39 cellular contexts compared by ENCODE assay signal in the genomic region with DNA sequence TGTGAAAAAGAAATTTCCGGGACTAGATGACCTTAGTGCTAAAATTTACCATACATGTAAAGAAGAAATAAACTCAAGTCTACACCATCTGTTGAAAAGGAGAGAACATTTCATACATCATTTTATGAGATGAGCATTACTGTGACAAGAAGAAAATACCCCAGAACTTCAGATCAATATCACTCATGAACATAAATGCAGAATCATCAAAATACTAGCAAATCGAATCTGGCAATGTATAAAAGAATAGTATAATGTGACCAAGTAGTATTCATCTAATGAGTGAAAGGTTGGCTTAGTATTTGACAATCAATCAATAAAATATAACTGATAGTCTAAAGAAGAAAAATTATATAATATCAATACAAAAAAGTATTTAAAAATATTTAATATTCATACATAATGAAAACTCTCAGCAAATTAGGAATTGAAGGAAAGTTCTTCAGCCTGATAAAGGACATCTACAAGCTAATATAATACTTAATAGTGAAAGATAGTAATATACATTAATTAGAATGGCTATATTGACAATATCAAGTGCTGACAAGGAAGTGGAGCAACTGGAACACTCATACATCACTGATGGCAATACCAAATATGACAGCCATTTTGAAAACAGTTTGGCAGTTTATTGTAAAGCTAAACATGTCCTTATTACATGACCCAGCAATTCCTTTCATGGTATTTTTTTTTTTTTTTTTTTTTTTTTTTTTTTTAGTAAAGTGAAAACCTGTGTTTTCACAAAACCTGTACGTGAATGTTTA.
"Had no signal": no experiment of that assay in that cellular context is flagged by ENCODE, and none has a peak within 500 bp of the region (broad histone marks: within the 10 kb centered on the region; RNA-seq: fewer than 3 reads in every experiment).

No MANE protein-coding gene starts in this region.

- H3K36me3 Mint-ChIP-seq: activated naive CD4-positive, alpha-beta T cell treated with anti-CD3 and anti-CD28 coated beads, Interleukin-2, amount 10 ng/mL, durations not matched to agents 7 days and 5 days; activated naive CD8-positive, alpha-beta T cell treated with anti-CD3 and anti-CD28 coated beads, Interleukin-2, amount 10 ng/mL, durations not matched to agents 7 days and 5 days had no signal

- H3K27ac Mint-ChIP-seq: activated CD4-positive, alpha-beta memory T cell treated with anti-CD3 and anti-CD28 coated beads, Interleukin-2, amount 10 ng/mL, durations not matched to agents 7 days and 5 days; activated CD4-positive, alpha-beta T cell treated with anti-CD3 and anti-CD28 coated beads for 36 hours; activated CD4-positive, alpha-beta T cell treated with anti-CD3 and anti-CD28 coated beads, Interleukin-2, amount 10 ng/mL, durations not matched to agents 7 days and 5 days; activated CD8-positive, alpha-beta memory T cell treated with anti-CD3 and anti-CD28 coated beads, Interleukin-2, amount 10 ng/mL, durations not matched to agents 7 days and 5 days; activated CD8-positive, alpha-beta T cell treated with anti-CD3 and anti-CD28 coated beads, Interleukin-2, amount 10 ng/mL, durations not matched to agents 7 days and 5 days; activated naive CD4-positive, alpha-beta T cell treated with anti-CD3 and anti-CD28 coated beads, Interleukin-2, amount 10 ng/mL, durations not matched to agents 7 days and 5 days; activated naive CD4-positive, alpha-beta T cell treated with anti-CD3 and anti-CD28 coated beads, Interleukin-2, amount 50 U/mL, for 24 hours; activated naive CD8-positive, alpha-beta T cell; activated naive CD8-positive, alpha-beta T cell treated with anti-CD3 and anti-CD28 coated beads, Interleukin-2, amount 10 ng/mL, durations not matched to agents 7 days and 5 days; activated naive CD8-positive, alpha-beta T cell treated with anti-CD3 and anti-CD28 coated beads, Interleukin-2, amount 50 U/mL, for 24 hours; activated T-cell treated with anti-CD3 and anti-CD28 coated beads, Interleukin-2, amount 50 U/mL, for 24 hours; activated T-helper 2 cell treated with anti-CD3 and anti-CD28 coated beads, Interferon-gamma antibody, Interleukin-2, Interleukin-4, amounts not matched to agents 10 μg/mL and 5 μg/mL and 100 μg/mL, durations not matched to agents 14 hours and 24 hours and 36 hours; brain; T-helper 1 cell treated with Interleukin-12 subunit alpha and Interleukin-12 subunit beta and Interleukin-4 antibody, amounts not matched to agents 30 μg/mL and 1 μg/mL, for 36 hours; T-helper 2 cell treated with Interferon-gamma antibody and Interleukin-4, amounts not matched to agents 5 μg/mL and 100 μg/mL, for 36 hours; WTC11 had no signal

- FAIRE-seq: bronchial epithelial cell had no signal

- H3K4me1 Mint-ChIP-seq: activated CD4-positive, alpha-beta memory T cell treated with anti-CD3 and anti-CD28 coated beads, Interleukin-2, amount 10 ng/mL, durations not matched to agents 7 days and 5 days; activated CD4-positive, alpha-beta T cell treated with anti-CD3 and anti-CD28 coated beads for 36 hours; activated CD4-positive, alpha-beta T cell treated with anti-CD3 and anti-CD28 coated beads, Interleukin-2, amount 10 ng/mL, durations not matched to agents 7 days and 5 days; activated CD8-positive, alpha-beta memory T cell treated with anti-CD3 and anti-CD28 coated beads, Interleukin-2, amount 10 ng/mL, durations not matched to agents 7 days and 5 days; activated naive CD4-positive, alpha-beta T cell treated with anti-CD3 and anti-CD28 coated beads, Interleukin-2, amount 10 ng/mL, durations not matched to agents 7 days and 5 days; activated naive CD4-positive, alpha-beta T cell treated with anti-CD3 and anti-CD28 coated beads, Interleukin-2, amount 50 U/mL, for 24 hours; activated naive CD8-positive, alpha-beta T cell treated with anti-CD3 and anti-CD28 coated beads, Interleukin-2, amount 10 ng/mL, durations not matched to agents 7 days and 5 days; activated naive CD8-positive, alpha-beta T cell treated with anti-CD3 and anti-CD28 coated beads, Interleukin-2, amount 50 U/mL, for 24 hours; central memory CD8-positive, alpha-beta T cell had no signal

- ATAC-seq: activated CD4-positive, alpha-beta T cell treated with anti-CD3 and anti-CD28 coated beads for 36 hours; activated CD4-positive, CD25-positive, alpha-beta regulatory T cell treated with anti-CD3 and anti-CD28 coated beads, Interleukin-2, amount 50 U/mL, for 24 hours; activated CD8-positive, alpha-beta memory T cell treated with anti-CD3 and anti-CD28 coated beads, Interleukin-2, amount 10 ng/mL, durations not matched to agents 7 days and 5 days; activated CD8-positive, alpha-beta T cell treated with anti-CD3 and anti-CD28 coated beads, Interleukin-2, amount 10 ng/mL, durations not matched to agents 7 days and 5 days; activated naive CD8-positive, alpha-beta T cell treated with anti-CD3 and anti-CD28 coated beads, Interleukin-2, amount 50 U/mL, for 24 hours; WTC11 had no signal

- H3K36me3 ChIP-seq: ascending aorta, cardiac muscle cell, WERI-Rb-1 had no signal

- H3K27me3 ChIP-seq: ascending aorta, cardiac muscle cell had no signal

- H3K27me3 Mint-ChIP-seq: activated CD4-positive, alpha-beta memory T cell treated with anti-CD3 and anti-CD28 coated beads, Interleukin-2, amount 10 ng/mL, durations not matched to agents 7 days and 5 days; activated naive CD4-positive, alpha-beta T cell treated with anti-CD3 and anti-CD28 coated beads, Interleukin-2, amount 10 ng/mL, durations not matched to agents 7 days and 5 days; activated naive CD4-positive, alpha-beta T cell treated with anti-CD3 and anti-CD28 coated beads, Interleukin-2, amount 50 U/mL, for 24 hours; activated naive CD8-positive, alpha-beta T cell treated with anti-CD3 and anti-CD28 coated beads, Interleukin-2, amount 10 ng/mL, durations not matched to agents 7 days and 5 days; activated naive CD8-positive, alpha-beta T cell treated with anti-CD3 and anti-CD28 coated beads, Interleukin-2, amount 50 U/mL, for 24 hours; brain; central memory CD8-positive, alpha-beta T cell had no signal

- DNase-seq: activated CD4-positive, alpha-beta memory T cell treated with anti-CD3 and anti-CD28 coated beads, Interleukin-2, amount 10 ng/mL, durations not matched to agents 7 days and 5 days; activated CD4-positive, alpha-beta T cell treated with anti-CD3 and anti-CD28 coated beads for 1 hour; activated CD4-positive, alpha-beta T cell treated with anti-CD3 and anti-CD28 coated beads for 36 hours; activated CD4-positive, alpha-beta T cell treated with anti-CD3 and anti-CD28 coated beads for 48 hours; activated CD4-positive, alpha-beta T cell treated with anti-CD3 and anti-CD28 coated beads, Interleukin-2, amount 10 ng/mL, durations not matched to agents 7 days and 5 days; activated CD4-positive, alpha-beta T cell treated with anti-CD3 and anti-CD28 coated beads, Interleukin-2, amount 50 U/mL, for 48 hours; activated CD4-positive, CD25-positive, alpha-beta regulatory T cell; activated CD8-positive, alpha-beta memory T cell treated with anti-CD3 and anti-CD28 coated beads for 24 hours; activated CD8-positive, alpha-beta memory T cell treated with anti-CD3 and anti-CD28 coated beads, Interleukin-2, amount 10 ng/mL, durations not matched to agents 7 days and 5 days; activated CD8-positive, alpha-beta memory T cell treated with anti-CD3 and anti-CD28 coated beads, Interleukin-2, amount 50 U/mL, for 48 hours; activated CD8-positive, alpha-beta T cell treated with anti-CD3 and anti-CD28 coated beads, Interleukin-2, amount 10 ng/mL, durations not matched to agents 7 days and 5 days; activated effector memory CD4-positive, alpha-beta T cell treated with Interleukin-2 at 50 U/mL for 16 hours; activated gamma-delta T cell; activated naive CD4-positive, alpha-beta T cell treated with anti-CD3 and anti-CD28 coated beads, Interleukin-2, amount 10 ng/mL, durations not matched to agents 7 days and 5 days; activated naive CD4-positive, alpha-beta T cell treated with Interleukin-2 at 50 U/mL for 16 hours; activated naive CD8-positive, alpha-beta T cell treated with anti-CD3 and anti-CD28 coated beads, Interleukin-2, amount 10 ng/mL, durations not matched to agents 7 days and 5 days; activated naive CD8-positive, alpha-beta T cell treated with anti-CD3 and anti-CD28 coated beads, Interleukin-2, amount 50 U/mL, for 24 hours; activated T-cell treated with anti-CD3 and anti-CD28 coated beads, Interleukin-2, amount 50 U/mL, for 24 hours; activated T-cell treated with anti-CD3 and anti-CD28 coated beads, Interleukin-2, amount 50 U/mL, for 48 hours; amygdala; anterior cingulate cortex; caudate nucleus; cerebellar nuclear complex; T-helper 1 cell; T-helper 2 cell; T-helper 9 cell; WERI-Rb-1 had no signal

- H3K27ac ChIP-seq: ascending aorta, cardiac muscle cell, WERI-Rb-1 had no signal

- H3K4me3 ChIP-seq: ascending aorta, cardiac muscle cell had no signal

- H3K4me3 Mint-ChIP-seq: activated CD4-positive, alpha-beta memory T cell treated with anti-CD3 and anti-CD28 coated beads, Interleukin-2, amount 10 ng/mL, durations not matched to agents 7 days and 5 days; activated CD4-positive, alpha-beta T cell treated with anti-CD3 and anti-CD28 coated beads for 36 hours; activated CD4-positive, alpha-beta T cell treated with anti-CD3 and anti-CD28 coated beads, Interleukin-2, amount 10 ng/mL, durations not matched to agents 7 days and 5 days; activated CD8-positive, alpha-beta memory T cell treated with anti-CD3 and anti-CD28 coated beads, Interleukin-2, amount 10 ng/mL, durations not matched to agents 7 days and 5 days; activated CD8-positive, alpha-beta T cell treated with anti-CD3 and anti-CD28 coated beads, Interleukin-2, amount 10 ng/mL, durations not matched to agents 7 days and 5 days; activated naive CD4-positive, alpha-beta T cell treated with anti-CD3 and anti-CD28 coated beads, Interleukin-2, amount 10 ng/mL, durations not matched to agents 7 days and 5 days; activated naive CD4-positive, alpha-beta T cell treated with anti-CD3 and anti-CD28 coated beads, Interleukin-2, amount 50 U/mL, for 24 hours; activated naive CD8-positive, alpha-beta T cell; activated naive CD8-positive, alpha-beta T cell treated with anti-CD3 and anti-CD28 coated beads, Interleukin-2, amount 10 ng/mL, durations not matched to agents 7 days and 5 days; activated naive CD8-positive, alpha-beta T cell treated with anti-CD3 and anti-CD28 coated beads, Interleukin-2, amount 50 U/mL, for 24 hours; activated T-cell treated with anti-CD3 and anti-CD28 coated beads, Interleukin-2, amount 50 U/mL, for 24 hours; brain; central memory CD8-positive, alpha-beta T cell; T-helper 1 cell treated with Interleukin-12 subunit alpha and Interleukin-12 subunit beta and Interleukin-4 antibody, amounts not matched to agents 30 μg/mL and 1 μg/mL, for 36 hours; T-helper 2 cell treated with Interferon-gamma antibody and Interleukin-4, amounts not matched to agents 5 μg/mL and 100 μg/mL, for 36 hours; WTC11 had no signal
